Comparison of ENCODE assay signal across 1 cellular context in the genomic region with DNA sequence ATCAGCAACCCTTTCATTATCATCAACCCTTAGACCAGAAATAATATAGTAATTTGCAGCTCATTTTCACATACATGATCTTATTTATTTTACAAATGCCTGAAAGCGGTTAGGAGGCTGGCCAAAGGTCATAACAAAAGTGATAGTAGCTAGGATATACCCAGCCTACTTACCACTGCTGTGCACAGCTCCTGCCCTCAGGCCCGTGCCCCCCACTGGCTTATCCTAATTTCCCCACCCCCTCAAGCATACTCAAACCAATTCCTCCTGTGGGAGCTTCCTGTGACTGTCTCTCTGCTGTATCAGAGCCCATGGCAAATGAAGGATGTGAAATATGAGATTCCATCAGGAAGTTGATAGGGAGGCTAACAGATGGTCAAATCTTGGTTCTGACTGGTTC.
TF ChIP-seq lines count a peak whose summit lies in the region.

No MANE protein-coding gene starts in this region.

TF ChIP-seq in GM23338, 12 proteins besides CTCF, POLR2A, EP300 and RAD21 (continued from another document):
- TF ChIP-seq, protein P1, sequence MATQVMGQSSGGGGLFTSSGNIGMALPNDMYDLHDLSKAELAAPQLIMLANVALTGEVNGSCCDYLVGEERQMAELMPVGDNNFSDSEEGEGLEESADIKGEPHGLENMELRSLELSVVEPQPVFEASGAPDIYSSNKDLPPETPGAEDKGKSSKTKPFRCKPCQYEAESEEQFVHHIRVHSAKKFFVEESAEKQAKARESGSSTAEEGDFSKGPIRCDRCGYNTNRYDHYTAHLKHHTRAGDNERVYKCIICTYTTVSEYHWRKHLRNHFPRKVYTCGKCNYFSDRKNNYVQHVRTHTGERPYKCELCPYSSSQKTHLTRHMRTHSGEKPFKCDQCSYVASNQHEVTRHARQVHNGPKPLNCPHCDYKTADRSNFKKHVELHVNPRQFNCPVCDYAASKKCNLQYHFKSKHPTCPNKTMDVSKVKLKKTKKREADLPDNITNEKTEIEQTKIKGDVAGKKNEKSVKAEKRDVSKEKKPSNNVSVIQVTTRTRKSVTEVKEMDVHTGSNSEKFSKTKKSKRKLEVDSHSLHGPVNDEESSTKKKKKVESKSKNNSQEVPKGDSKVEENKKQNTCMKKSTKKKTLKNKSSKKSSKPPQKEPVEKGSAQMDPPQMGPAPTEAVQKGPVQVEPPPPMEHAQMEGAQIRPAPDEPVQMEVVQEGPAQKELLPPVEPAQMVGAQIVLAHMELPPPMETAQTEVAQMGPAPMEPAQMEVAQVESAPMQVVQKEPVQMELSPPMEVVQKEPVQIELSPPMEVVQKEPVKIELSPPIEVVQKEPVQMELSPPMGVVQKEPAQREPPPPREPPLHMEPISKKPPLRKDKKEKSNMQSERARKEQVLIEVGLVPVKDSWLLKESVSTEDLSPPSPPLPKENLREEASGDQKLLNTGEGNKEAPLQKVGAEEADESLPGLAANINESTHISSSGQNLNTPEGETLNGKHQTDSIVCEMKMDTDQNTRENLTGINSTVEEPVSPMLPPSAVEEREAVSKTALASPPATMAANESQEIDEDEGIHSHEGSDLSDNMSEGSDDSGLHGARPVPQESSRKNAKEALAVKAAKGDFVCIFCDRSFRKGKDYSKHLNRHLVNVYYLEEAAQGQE (IDR thresholded peaks at IDR 0.05; ENCODE audit: unreplicated experiment) = no peak
- TF ChIP-seq, protein P2, sequence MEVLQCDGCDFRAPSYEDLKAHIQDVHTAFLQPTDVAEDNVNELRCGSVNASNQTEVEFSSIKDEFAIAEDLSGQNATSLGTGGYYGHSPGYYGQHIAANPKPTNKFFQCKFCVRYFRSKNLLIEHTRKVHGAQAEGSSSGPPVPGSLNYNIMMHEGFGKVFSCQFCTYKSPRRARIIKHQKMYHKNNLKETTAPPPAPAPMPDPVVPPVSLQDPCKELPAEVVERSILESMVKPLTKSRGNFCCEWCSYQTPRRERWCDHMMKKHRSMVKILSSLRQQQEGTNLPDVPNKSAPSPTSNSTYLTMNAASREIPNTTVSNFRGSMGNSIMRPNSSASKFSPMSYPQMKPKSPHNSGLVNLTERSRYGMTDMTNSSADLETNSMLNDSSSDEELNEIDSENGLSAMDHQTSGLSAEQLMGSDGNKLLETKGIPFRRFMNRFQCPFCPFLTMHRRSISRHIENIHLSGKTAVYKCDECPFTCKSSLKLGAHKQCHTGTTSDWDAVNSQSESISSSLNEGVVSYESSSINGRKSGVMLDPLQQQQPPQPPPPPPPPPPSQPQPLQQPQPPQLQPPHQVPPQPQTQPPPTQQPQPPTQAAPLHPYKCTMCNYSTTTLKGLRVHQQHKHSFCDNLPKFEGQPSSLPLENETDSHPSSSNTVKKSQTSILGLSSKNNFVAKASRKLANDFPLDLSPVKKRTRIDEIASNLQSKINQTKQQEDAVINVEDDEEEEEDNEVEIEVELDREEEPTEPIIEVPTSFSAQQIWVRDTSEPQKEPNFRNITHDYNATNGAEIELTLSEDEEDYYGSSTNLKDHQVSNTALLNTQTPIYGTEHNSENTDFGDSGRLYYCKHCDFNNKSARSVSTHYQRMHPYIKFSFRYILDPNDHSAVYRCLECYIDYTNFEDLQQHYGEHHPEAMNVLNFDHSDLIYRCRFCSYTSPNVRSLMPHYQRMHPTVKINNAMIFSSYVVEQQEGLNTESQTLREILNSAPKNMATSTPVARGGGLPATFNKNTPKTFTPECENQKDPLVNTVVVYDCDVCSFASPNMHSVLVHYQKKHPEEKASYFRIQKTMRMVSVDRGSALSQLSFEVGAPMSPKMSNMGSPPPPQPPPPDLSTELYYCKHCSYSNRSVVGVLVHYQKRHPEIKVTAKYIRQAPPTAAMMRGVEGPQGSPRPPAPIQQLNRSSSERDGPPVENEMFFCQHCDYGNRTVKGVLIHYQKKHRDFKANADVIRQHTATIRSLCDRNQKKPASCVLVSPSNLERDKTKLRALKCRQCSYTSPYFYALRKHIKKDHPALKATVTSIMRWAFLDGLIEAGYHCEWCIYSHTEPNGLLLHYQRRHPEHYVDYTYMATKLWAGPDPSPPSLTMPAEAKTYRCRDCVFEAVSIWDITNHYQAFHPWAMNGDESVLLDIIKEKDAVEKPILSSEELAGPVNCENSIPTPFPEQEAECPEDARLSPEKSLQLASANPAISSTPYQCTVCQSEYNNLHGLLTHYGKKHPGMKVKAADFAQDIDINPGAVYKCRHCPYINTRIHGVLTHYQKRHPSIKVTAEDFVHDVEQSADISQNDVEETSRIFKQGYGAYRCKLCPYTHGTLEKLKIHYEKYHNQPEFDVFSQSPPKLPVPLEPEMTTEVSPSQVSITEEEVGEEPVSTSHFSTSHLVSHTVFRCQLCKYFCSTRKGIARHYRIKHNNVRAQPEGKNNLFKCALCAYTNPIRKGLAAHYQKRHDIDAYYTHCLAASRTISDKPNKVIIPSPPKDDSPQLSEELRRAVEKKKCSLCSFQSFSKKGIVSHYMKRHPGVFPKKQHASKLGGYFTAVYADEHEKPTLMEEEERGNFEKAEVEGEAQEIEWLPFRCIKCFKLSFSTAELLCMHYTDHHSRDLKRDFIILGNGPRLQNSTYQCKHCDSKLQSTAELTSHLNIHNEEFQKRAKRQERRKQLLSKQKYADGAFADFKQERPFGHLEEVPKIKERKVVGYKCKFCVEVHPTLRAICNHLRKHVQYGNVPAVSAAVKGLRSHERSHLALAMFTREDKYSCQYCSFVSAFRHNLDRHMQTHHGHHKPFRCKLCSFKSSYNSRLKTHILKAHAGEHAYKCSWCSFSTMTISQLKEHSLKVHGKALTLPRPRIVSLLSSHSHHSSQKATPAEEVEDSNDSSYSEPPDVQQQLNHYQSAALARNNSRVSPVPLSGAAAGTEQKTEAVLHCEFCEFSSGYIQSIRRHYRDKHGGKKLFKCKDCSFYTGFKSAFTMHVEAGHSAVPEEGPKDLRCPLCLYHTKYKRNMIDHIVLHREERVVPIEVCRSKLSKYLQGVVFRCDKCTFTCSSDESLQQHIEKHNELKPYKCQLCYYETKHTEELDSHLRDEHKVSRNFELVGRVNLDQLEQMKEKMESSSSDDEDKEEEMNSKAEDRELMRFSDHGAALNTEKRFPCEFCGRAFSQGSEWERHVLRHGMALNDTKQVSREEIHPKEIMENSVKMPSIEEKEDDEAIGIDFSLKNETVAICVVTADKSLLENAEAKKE (CRISPR knock-in tag; IDR thresholded peaks at IDR 0.05) = no peak
- no peak for TF ChIP-seq EZH2 (IDR thresholded peaks at IDR 0.05; ENCODE audit: low read depth, unreplicated experiment)
- TF ChIP-seq EZH2phosphoT487 (IDR thresholded peaks at IDR 0.05; ENCODE audit: unreplicated experiment) = no peak
- TF ChIP-seq ETS1 (IDR thresholded peaks at IDR 0.05) = no peak
- no peak for TF ChIP-seq POLR2AphosphoS5 (IDR thresholded peaks at IDR 0.05; ENCODE audit: low read depth)
TF ChIP-seq in GM23338: peak in this region for 0.
